9 cellular contexts compared by ENCODE assay signal in the genomic region with DNA sequence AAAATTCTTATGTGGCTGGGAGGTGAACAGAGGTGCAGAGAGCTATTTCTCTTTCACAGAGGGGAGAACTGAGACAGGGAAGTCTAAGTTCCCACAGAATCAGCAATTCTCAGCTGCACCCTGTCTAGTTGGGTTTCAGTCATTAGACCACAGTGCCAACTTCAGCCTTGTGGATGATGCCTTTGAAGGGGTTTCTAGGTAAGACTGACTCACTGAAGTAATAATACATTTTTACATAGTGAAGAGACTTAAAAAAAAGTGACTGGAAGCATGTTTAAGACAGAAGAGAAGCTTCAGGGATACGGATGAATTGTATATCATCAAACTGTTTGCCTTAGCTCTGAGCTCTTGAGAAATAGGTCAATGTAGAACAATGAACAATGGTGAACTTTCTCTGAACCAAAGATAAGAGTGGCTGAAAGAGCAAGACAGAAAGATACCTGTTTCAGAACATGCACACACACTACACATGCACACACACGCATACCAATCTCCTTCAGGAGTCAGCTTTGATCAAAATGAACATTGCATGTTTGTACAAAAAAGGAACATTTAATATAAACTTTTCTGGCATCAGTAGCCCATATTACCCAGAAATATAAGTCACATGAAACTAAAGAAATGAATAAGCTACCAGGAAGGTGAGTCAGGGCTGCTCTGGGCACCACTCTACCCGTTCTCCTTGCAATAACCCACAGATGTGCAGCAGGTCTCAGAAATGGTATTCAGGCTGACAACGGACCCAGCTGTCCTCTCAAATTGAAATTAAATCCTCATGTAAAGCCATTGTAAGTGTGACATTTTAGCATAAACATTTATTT. TPM values are rescaled to one million over a fixed set of nuclear protein-coding genes. Genes with fewer than 3 reads are reported as not detected.
DNase-seq lines count a peak whose midpoint lies in the region; ATAC-seq, FAIRE-seq and TF ChIP-seq lines count a peak whose summit lies in the region.
"Had no signal": no experiment of that assay in that cellular context is flagged by ENCODE, and none has a peak within 500 bp of the region (broad histone marks: within the 10 kb centered on the region; RNA-seq: fewer than 3 reads in every experiment).

No MANE protein-coding gene starts in this region.

- CTCF ChIA-PET in T-cell (lab: Charles Lee) (interaction anchor here (0.6 to 3.3 kb wide), 3 partner anchors 13 to 271 kb away, joined by 3 to 17 read pairs (median 5); a partner anchor contains a TSS), endothelial cell of umbilical vein (lab: Charles Lee) (interaction anchor here (1.0 to 7.3 kb wide), 9 partner anchors 10 to 152 kb away, joined by 3 to 96 read pairs (median 4); a partner anchor contains a TSS)

- ATAC-seq in T-cell (replicated peaks in 1 of 4) (peak; percentile 24 to 90 (median 49)), omental fat pad (ENCODE audit: low FRiP score) (no peak)

- dilution Hi-C loops in endothelial cell of umbilical vein (cut with MboI; ENCODE audit: extremely low pct_ligation_motif_present, low sequenced_read_pairs): no loop called here

- no peaks in the 10 kb centered on the region for H3K9me3 Mint-ChIP-seq in T-cell
- H3K9me3 Mint-ChIP-seq: nephron had no signal

- H3K27ac Mint-ChIP-seq in T-cell: peak overlapping the region; percentile 40 to 83
- H3K27ac Mint-ChIP-seq: nephron had no signal

- TF ChIP-seq POLR2A in endothelial cell of umbilical vein (IDR thresholded peaks at IDR 0.05; ENCODE audit: low read depth, low read length): no peak
- TF ChIP-seq POLR2A in Peyer's patch (IDR thresholded peaks at IDR 0.05): no peak

- H3K4me2 ChIP-seq in endothelial cell of umbilical vein (ENCODE audit: insufficient read depth, low read length): peak overlapping the region; percentile 4

- H3K4me1 ChIP-seq in endothelial cell of umbilical vein (ENCODE audit: control insufficient read depth, extremely low read depth, insufficient read depth, low read length) (peaks cover 13% of the 10 kb centered on the region), Peyer's patch (no peaks in the 10 kb centered on the region)

- FAIRE-seq in endothelial cell of umbilical vein (lab: Jason Lieb, UNC) (peak; percentile 77), urothelium cell line (lab: Jason Lieb, UNC) (no peak)

- no peaks in the 10 kb centered on the region for H3K9me3 ChIP-seq in endothelial cell of umbilical vein (replicated peaks; ENCODE audit: control insufficient read depth, insufficient read depth, low read length)
- no peaks in the 10 kb centered on the region for H3K9me3 ChIP-seq in Peyer's patch

- no peak for TF ChIP-seq CTCF in endothelial cell of umbilical vein (IDR thresholded peaks at IDR 0.05; ENCODE audit: extremely low read depth in 1 of 2, insufficient read depth in 1 of 2, low read depth in 1 of 2, low read length in 2 of 2)
- no peak for TF ChIP-seq CTCF in omental fat pad (IDR thresholded peaks at IDR 0.05)
- TF ChIP-seq CTCF in Peyer's patch (IDR thresholded peaks at IDR 0.05): no peak

- no peaks in the 10 kb centered on the region for H3K27me3 ChIP-seq in endothelial cell of umbilical vein (ENCODE audit: control insufficient read depth in 2 of 2, insufficient read depth in 2 of 2, low read length in 2 of 2)
- no peaks in the 10 kb centered on the region for H3K27me3 ChIP-seq in Peyer's patch

- no peaks in the 10 kb centered on the region for H3K36me3 Mint-ChIP-seq in T-cell

- DNase-seq in stimulated activated CD4-positive, alpha-beta T cell treated with anti-CD3 and anti-CD28 coated beads, Interleukin-15, amount 100 ng/mL, for 24 hours: peak; percentile 65
- DNase-seq in stimulated activated CD4-positive, alpha-beta T cell treated with anti-CD3 and anti-CD28 coated beads, Interleukin-2, amount 100 ng/mL, for 48 hours: no peak
- DNase-seq in T-cell (no peak), endothelial cell of umbilical vein (ENCODE audit: low read depth, low spot score) (peak; percentile 84), urothelium cell line (ENCODE audit: low spot score) (peak; percentile 48), omental fat pad (ENCODE audit: low spot score) (no peak), Peyer's patch (no peak), putamen (ENCODE audit: low spot score) (no peak)

- no peak overlapping the region for H3K9ac ChIP-seq in endothelial cell of umbilical vein (replicated peaks; ENCODE audit: extremely low read depth, insufficient read depth, low read length)

- H2AFZ ChIP-seq in endothelial cell of umbilical vein (ENCODE audit: low read depth, low read length): no peak overlapping the region

- intact Hi-C loops in endothelial cell of umbilical vein (cut with micrococcal nuclease): no loop called here

- H3K27me3 Mint-ChIP-seq in T-cell: no peaks in the 10 kb centered on the region

- H3K4me3 Mint-ChIP-seq in T-cell: no peak overlapping the region
- H3K4me3 Mint-ChIP-seq: nephron had no signal

- H3K27ac ChIP-seq in endothelial cell of umbilical vein (ENCODE audit: insufficient read depth, low read depth, low read length): peak overlapping the region; percentile 45
- H3K27ac ChIP-seq in Peyer's patch: no peak overlapping the region

- H3K4me3 ChIP-seq in endothelial cell of umbilical vein (replicated peaks in 1 of 3; ENCODE audit: insufficient read depth in 1 of 3, low read depth in 1 of 3, low read length in 3 of 3): no peak overlapping the region
- no peak overlapping the region for H3K4me3 ChIP-seq in Peyer's patch

- H3K9me1 ChIP-seq in endothelial cell of umbilical vein (replicated peaks; ENCODE audit: control insufficient read depth, extremely low read depth, insufficient read depth, low read length): no peaks in the 10 kb centered on the region

- POLR2A ChIA-PET in T-cell (lab: Charles Lee) (interaction anchor here in 1 of 2 donors (0.6 kb wide), 1 partner anchor 52 kb away, joined by 3 read pairs; no protein-coding TSS in a partner anchor), endothelial cell of umbilical vein (lab: Charles Lee) (interaction anchor here (0.6 to 0.8 kb wide), 2 partner anchors 29 to 136 kb away, joined by 3 read pairs; no protein-coding TSS in a partner anchor)

- peaks cover 14 to 20% (median 18%) of the 10 kb centered on the region in 3 donors for H3K4me1 Mint-ChIP-seq in T-cell
- H3K4me1 Mint-ChIP-seq: nephron had no signal

- no peaks in the 10 kb centered on the region for H3K79me2 ChIP-seq in endothelial cell of umbilical vein (ENCODE audit: control insufficient read depth, insufficient read depth, low read length)

- H3K36me3 ChIP-seq in endothelial cell of umbilical vein (ENCODE audit: control insufficient read depth in 2 of 2, extremely low read depth in 1 of 2, insufficient read depth in 2 of 2, low read length in 2 of 2) (no peaks in the 10 kb centered on the region), Peyer's patch (no peaks in the 10 kb centered on the region)

- BruUV-seq in endothelial cell of umbilical vein (replicated peaks; lab: Mats Ljungman, UMichigan): no TSS peak

- no peaks in the 10 kb centered on the region for H4K20me1 ChIP-seq in endothelial cell of umbilical vein (replicated peaks; ENCODE audit: control insufficient read depth, extremely low read depth, insufficient read depth, low read length)

TF ChIP-seq in endothelial cell of umbilical vein, 7 proteins besides CTCF, POLR2A, EP300 and RAD21:
- TF ChIP-seq EZH2 (IDR thresholded peaks at IDR 0.05; ENCODE audit: borderline replicate concordance, low read depth, low read length, severe bottlenecking): no peak
- peak; percentile 63 for TF ChIP-seq FOS (IDR thresholded peaks at IDR 0.05; ENCODE audit: borderline replicate concordance, insufficient read depth, low read length)
- no peak for TF ChIP-seq MYC (IDR thresholded peaks at IDR 0.05; ENCODE audit: low read depth, low read length)
- no peak for TF ChIP-seq POLR2AphosphoS5 (IDR thresholded peaks at IDR 0.05; ENCODE audit: insufficient read depth, low read depth, low read length)
- TF ChIP-seq JUN (IDR thresholded peaks at IDR 0.05; ENCODE audit: borderline replicate concordance, insufficient read depth, insufficient read length, low read depth): peak; percentile 14
- TF ChIP-seq GATA2 (IDR thresholded peaks at IDR 0.05; ENCODE audit: insufficient read depth, insufficient read length, low read depth, low read length): peak; percentile 63
- TF ChIP-seq, protein P1, sequence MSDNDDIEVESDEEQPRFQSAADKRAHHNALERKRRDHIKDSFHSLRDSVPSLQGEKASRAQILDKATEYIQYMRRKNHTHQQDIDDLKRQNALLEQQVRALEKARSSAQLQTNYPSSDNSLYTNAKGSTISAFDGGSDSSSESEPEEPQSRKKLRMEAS (IDR thresholded peaks at IDR 0.05; ENCODE audit: insufficient read depth, insufficient read length): no peak

RNA-seq across cellular contexts. Expression of a gene that starts 12.6 kb away (rescaled TPM):
- total RNA-seq in T-cell: 100 to 1,000 TPM; 372 to 769 (median 428) TPM
- total RNA-seq in endothelial cell of umbilical vein: 0.44 TPM in 1 of 2 replicates, not detected in the other
- polyA plus RNA-seq in endothelial cell of umbilical vein: not detected in 2 replicates
- polyA plus RNA-seq in endothelial cell of umbilical vein (2011; cell fraction: cytosol; rRNA removed): 0.01 and 0.08 TPM in 2 replicates
- polyA plus RNA-seq in endothelial cell of umbilical vein (2011; cell fraction: nucleus; rRNA removed): not detected in 2 replicates
- polyA plus RNA-seq in endothelial cell of umbilical vein (2012): not detected in 2 replicates
- polyA minus RNA-seq in endothelial cell of umbilical vein: 0.44 and 0.72 TPM in 2 replicates
- polyA minus RNA-seq in endothelial cell of umbilical vein (2011; cell fraction: cytosol; rRNA and poly(A)+ RNA removed): not detected
- polyA minus RNA-seq in endothelial cell of umbilical vein (2011; cell fraction: nucleus; rRNA and poly(A)+ RNA removed): 0.14 and 0.19 TPM in 2 replicates
- total RNA-seq in omental fat pad: 10 to 100 TPM; 13.2 to 46.2 (median 22.6) TPM
- total RNA-seq in Peyer's patch: 100 to 1,000 TPM in 1 of 4 donors, 10 to 100 TPM in 3; 12.1 to 184 (median 17.6) TPM

Comparison
In these comparisons a context has a peak if more than half of its experiments do, and no peak if none do; other contexts are left out.
1. DNase-seq: peak in stimulated activated CD4-positive, alpha-beta T cell treated with anti-CD3 and anti-CD28 coated beads, Interleukin-15, amount 100 ng/mL, for 24 hours (single experiment), endothelial cell of umbilical vein (single experiment) and urothelium cell line (single experiment); none in stimulated activated CD4-positive, alpha-beta T cell treated with anti-CD3 and anti-CD28 coated beads, Interleukin-2, amount 100 ng/mL, for 48 hours (0 of 2), T-cell (0 of 34), omental fat pad (single experiment), Peyer's patch (0 of 3) and putamen (single experiment).